Comparison of ENCODE assay signal across 14 cellular contexts in the genomic region with DNA sequence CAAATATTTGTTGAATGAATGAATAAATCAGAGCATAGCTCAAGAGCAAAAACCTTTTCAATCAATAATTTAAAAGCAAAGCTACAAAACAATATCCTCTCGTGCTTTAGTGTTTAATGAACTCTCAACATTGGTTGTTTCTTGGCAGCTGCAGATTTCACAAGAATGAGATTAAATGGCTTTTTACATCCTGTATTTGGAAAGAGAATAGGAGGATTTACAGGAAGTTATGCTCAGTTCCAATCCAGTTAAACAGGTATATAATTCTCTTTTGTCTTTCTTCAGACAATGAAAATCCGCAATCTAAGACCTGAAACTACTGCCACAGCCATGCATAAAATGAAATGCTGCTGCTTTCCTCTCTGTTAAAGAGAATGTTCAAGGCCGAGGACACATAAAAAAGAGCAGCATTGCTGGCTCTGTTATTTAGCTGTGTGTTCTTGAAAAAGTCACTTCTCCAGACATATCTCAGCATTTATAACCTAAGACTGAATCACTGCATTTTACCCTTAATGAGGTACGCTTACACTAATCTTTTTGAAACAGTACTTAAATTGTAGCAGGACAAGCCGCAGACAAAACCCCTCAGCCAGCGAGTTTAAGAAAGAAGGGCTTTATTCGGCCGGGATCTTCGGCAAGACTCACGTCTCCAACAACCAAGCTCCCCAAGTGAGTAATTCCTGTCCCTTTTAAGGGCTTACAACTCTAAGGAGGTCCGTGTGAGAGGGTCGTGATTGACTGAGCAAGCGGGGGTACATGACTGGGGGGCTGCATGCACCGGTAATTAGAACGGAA. TPM values are rescaled to one million over a fixed set of nuclear protein-coding genes. Genes with fewer than 3 reads are reported as not detected.
A peak's percentile ranks its signal among the peaks of the same experiment; 100 is the strongest.
DNase-seq lines count a peak whose midpoint lies in the region; ATAC-seq and TF ChIP-seq lines count a peak whose summit lies in the region.
"Had no signal": no experiment of that assay in that cellular context is flagged by ENCODE, and none has a peak within 500 bp of the region (broad histone marks: within the 10 kb centered on the region; RNA-seq: fewer than 3 reads in every experiment).

No MANE protein-coding gene starts in this region.

- no peaks in the 10 kb centered on the region for H4K20me1 ChIP-seq in GM23338 (replicated peaks; ENCODE audit: insufficient read depth)

- no peaks in the 10 kb centered on the region for H3K9me3 ChIP-seq in trophoblast cell (ENCODE audit: insufficient read depth, low read depth, low read length)
- no peaks in the 10 kb centered on the region for H3K9me3 ChIP-seq in left lung

- peak overlapping the region; percentile 68; the same call in 1 of the 2 replicates for H3K27ac Mint-ChIP-seq in GM23338

- no peak overlapping the region for H2BK12ac ChIP-seq in trophoblast cell (ENCODE audit: low read length)

- peaks cover 12% of the 10 kb centered on the region for H3K9me3 Mint-ChIP-seq in GM23338
- H3K9me3 Mint-ChIP-seq: natural killer cell treated with Interleukin-12 subunit alpha and Interleukin-12 subunit beta and Interleukin-15 and Interleukin-18, amount 100 ng/mL, for 72 hours had no signal

- no peak overlapping the region for H4K91ac ChIP-seq in trophoblast cell (ENCODE audit: low read depth, low read length)

- no peak overlapping the region for H4K12ac ChIP-seq in trophoblast cell (ENCODE audit: low read depth, low read length)

- H3K23ac ChIP-seq in trophoblast cell (ENCODE audit: low read length): no peak overlapping the region

- H3K36me3 ChIP-seq in GM23338 (ENCODE audit: insufficient read depth): no peaks in the 10 kb centered on the region
- no peaks in the 10 kb centered on the region for H3K36me3 ChIP-seq in trophoblast cell (ENCODE audit: control insufficient read depth in 1 of 2, insufficient read depth in 2 of 2, low read length in 2 of 2)
- no peaks in the 10 kb centered on the region for H3K36me3 ChIP-seq in left lung

- H2AFZ ChIP-seq in GM23338 (no peak overlapping the region), trophoblast cell (ENCODE audit: insufficient read depth, low read length, poor library complexity) (no peak overlapping the region)

- H2AK5ac ChIP-seq in trophoblast cell (ENCODE audit: low read length): no peak overlapping the region

- H3K4me2 ChIP-seq in GM23338 (no peak overlapping the region), trophoblast cell (ENCODE audit: low read length) (no peak overlapping the region)

- no peak for TF ChIP-seq CTCF in GM23338 (conservative IDR thresholded peaks at IDR 0.05; ENCODE audit: low read depth in 2 of 2)
- TF ChIP-seq CTCF in left lung (IDR thresholded peaks at IDR 0.05): no peak

- H3K4me1 Mint-ChIP-seq in GM23338: peaks cover 33% of the 10 kb centered on the region

- no peak overlapping the region for H3K18ac ChIP-seq in trophoblast cell (ENCODE audit: low read length)

- H3K14ac ChIP-seq in trophoblast cell (ENCODE audit: low read length): no peak overlapping the region

- no peaks in the 10 kb centered on the region for H3K9me2 ChIP-seq in GM23338 (ENCODE audit: insufficient read depth)

- H3K4me3 ChIP-seq in GM23338: no peak overlapping the region
- H3K4me3 ChIP-seq in trophoblast cell (ENCODE audit: low read depth, low read length): no peak overlapping the region
- no peak overlapping the region for H3K4me3 ChIP-seq in left lung
- H3K4me3 ChIP-seq: SK-N-MC had no signal

- H3K79me1 ChIP-seq in trophoblast cell (ENCODE audit: low read length): peaks cover 15% of the 10 kb centered on the region

- no peak overlapping the region for H3K4me3 Mint-ChIP-seq in GM23338
- H3K4me3 Mint-ChIP-seq: natural killer cell treated with Interleukin-12 subunit alpha and Interleukin-12 subunit beta and Interleukin-15 and Interleukin-18, amount 100 ng/mL, for 72 hours had no signal

- H3K27ac ChIP-seq in GM23338 (ENCODE audit: low read depth): peak overlapping the region; percentile 86
- H3K27ac ChIP-seq in trophoblast cell (ENCODE audit: low read depth, low read length): peak overlapping the region; percentile 67
- H3K27ac ChIP-seq in left lung: no peak overlapping the region
- H3K27ac ChIP-seq: SK-N-MC had no signal

- peaks cover 27% of the 10 kb centered on the region for H3K79me2 ChIP-seq in GM23338 (replicated peaks; ENCODE audit: insufficient read depth)
- H3K79me2 ChIP-seq in trophoblast cell (ENCODE audit: control insufficient read depth, insufficient read depth, low read length, poor library complexity): peaks cover 7% of the 10 kb centered on the region

- no peak overlapping the region for H2BK5ac ChIP-seq in trophoblast cell (ENCODE audit: low read depth, low read length, poor library complexity)

- DNase-seq in GM23338 (ENCODE audit: low spot score) (peak; percentile 16), NCI-H2081 treated with DMSO at 0.1 percent for 48 hours (lab: John Stamatoyannopoulos, UW) (peak; percentile 8), astrocyte of the hippocampus (ENCODE audit: low read depth, low spot score) (peak; percentile 24), trophoblast cell (no peak), left lung (no peak), C1 segment of cervical spinal cord (lab: John Stamatoyannopoulos, UW) (no peak)
- DNase-seq: activated T-cell treated with anti-CD3 and anti-CD28 coated beads for 4 hours, COR-L47, Karpas-422, NCI-H524 had no signal

- H2BK120ac ChIP-seq in trophoblast cell (ENCODE audit: insufficient read depth, low read length, poor library complexity): no peak overlapping the region

- peaks cover 25% of the 10 kb centered on the region for H3K4me1 ChIP-seq in GM23338 (ENCODE audit: insufficient read depth)
- peaks cover 5 to 6% of the 10 kb centered on the region in 2 experiments for H3K4me1 ChIP-seq in trophoblast cell (ENCODE audit: control insufficient read depth in 1 of 2, insufficient read depth in 2 of 2, low read length in 2 of 2)
- peaks cover 12 to 18% of the 10 kb centered on the region in 2 donors for H3K4me1 ChIP-seq in left lung

- H3K27me3 ChIP-seq in GM23338 (ENCODE audit: insufficient read depth) (no peaks in the 10 kb centered on the region), trophoblast cell (ENCODE audit: insufficient read depth, low read length) (no peaks in the 10 kb centered on the region), left lung (no peaks in the 10 kb centered on the region)

- peaks cover 8% of the 10 kb centered on the region; the same call in 1 of the 2 replicates for H3F3A ChIP-seq in GM23338 (replicated peaks; ENCODE audit: low read depth)

- no peak overlapping the region for H3K9ac ChIP-seq in trophoblast cell (ENCODE audit: low read length)

- intact Hi-C loops in left lung (cut with DNase I): no loop called here

- no peak overlapping the region for H4K8ac ChIP-seq in trophoblast cell (ENCODE audit: low read depth, low read length)

- WGBS in trophoblast cell (ENCODE audit: extremely low coverage, insufficient coverage, insufficient read length): no CpG with 5 or more reads among the region's 15 CpGs

- ATAC-seq in GM23338 (no peak), GM21381 (IDR thresholded peaks at IDR 0.05; ENCODE audit: unreplicated experiment) (no peak), left lung (no peak)
- ATAC-seq: activated CD4-positive, CD25-positive, alpha-beta regulatory T cell treated with anti-CD3 and anti-CD28 coated beads, Interleukin-2, amount 50 U/mL, for 24 hours; natural killer cell treated with Interleukin-12 subunit alpha and Interleukin-12 subunit beta and Interleukin-15 and Interleukin-18, amount 100 ng/mL, for 72 hours had no signal

- peaks cover 10% of the 10 kb centered on the region for H3K36me3 Mint-ChIP-seq in GM23338 (ENCODE audit: low read depth)

- peaks cover 14% of the 10 kb centered on the region for H3K27me3 Mint-ChIP-seq in GM23338 (ENCODE audit: insufficient read depth, low read depth, poor library complexity)
- H3K27me3 Mint-ChIP-seq: natural killer cell treated with Interleukin-12 subunit alpha and Interleukin-12 subunit beta and Interleukin-15 and Interleukin-18, amount 100 ng/mL, for 72 hours had no signal

- no peak overlapping the region for H3K4ac ChIP-seq in trophoblast cell (ENCODE audit: low read depth, low read length)

TF ChIP-seq in GM23338, 12 proteins besides CTCF, POLR2A, EP300 and RAD21 (continues in another document):
- no peak for TF ChIP-seq NANOG (IDR thresholded peaks at IDR 0.05; ENCODE audit: borderline replicate concordance)
- TF ChIP-seq ETS1 (IDR thresholded peaks at IDR 0.05): no peak

RNA-seq across cellular contexts. Expression of gene C6orf52, which starts 3.6 kb away (rescaled TPM):
- total RNA-seq in GM23338 (2014; rRNA removed; shearing (Covaris generic)): 0.47 TPM in 1 of 2 replicates, not detected in the other
- 3.8 and 4.4 TPM in 2 replicates for polyA plus RNA-seq in GM23338 (2016; fragmentation: Nextera tagmentation; extraction: Ambion mirVana)
- 3.5 and 4.0 TPM in 2 replicates for polyA plus RNA-seq in trophoblast cell (2013)
- total RNA-seq in left lung: 1 to 10 TPM in 1 of 2 donors, under 1 TPM in 1; 0.58 to 1.0 TPM

RNA-seq across cellular contexts. Expression of gene PAK1IP1, which starts 3.9 kb away (rescaled TPM):
- 45.5 and 47.4 TPM in 2 replicates for total RNA-seq in GM23338 (2014; rRNA removed; shearing (Covaris generic))
- 82.1 and 93.2 TPM in 2 replicates for polyA plus RNA-seq in GM23338 (2016; fragmentation: Nextera tagmentation; extraction: Ambion mirVana)
- polyA plus RNA-seq in trophoblast cell (2013): 16.1 and 16.9 TPM in 2 replicates
- total RNA-seq in left lung: 10 to 100 TPM in 1 of 2 donors, 1 to 10 TPM in 1; 9.6 to 16.4 TPM

RNA-seq across cellular contexts. Expression of gene TMEM14C, which starts 32.0 kb away (rescaled TPM):
- 123 and 131 TPM in 2 replicates for total RNA-seq in GM23338 (2014; rRNA removed; shearing (Covaris generic))
- polyA plus RNA-seq in GM23338 (2016; fragmentation: Nextera tagmentation; extraction: Ambion mirVana): 232 and 241 TPM in 2 replicates
- 200 and 206 TPM in 2 replicates for polyA plus RNA-seq in trophoblast cell (2013)
- 10 to 100 TPM; 81.8 to 99.5 TPM for total RNA-seq in left lung

RNA-seq across cellular contexts. Expression of gene TMEM14B, which starts 56.8 kb away (rescaled TPM):
- 104 and 111 TPM in 2 replicates for total RNA-seq in GM23338 (2014; rRNA removed; shearing (Covaris generic))
- 210 TPM in 2 replicates for polyA plus RNA-seq in GM23338 (2016; fragmentation: Nextera tagmentation; extraction: Ambion mirVana)
- 66.2 and 69.3 TPM in 2 replicates for polyA plus RNA-seq in trophoblast cell (2013)
- total RNA-seq in left lung: 10 to 100 TPM; 71.1 to 74.8 TPM

Comparison
In these comparisons a context has a peak if more than half of its experiments do, and no peak if none do; other contexts are left out.
1. DNase-seq: peak in GM23338 (single experiment), NCI-H2081 treated with DMSO at 0.1 percent for 48 hours (single experiment) and astrocyte of the hippocampus (single experiment); none in trophoblast cell (0 of 2), left lung (0 of 2) and C1 segment of cervical spinal cord (0 of 14).
2. H3K27ac ChIP-seq: peak in GM23338 (single experiment) and trophoblast cell (single experiment); none in left lung (0 of 2).